ENCODE assay signal across 1 cellular context in genomic region chr20:37342231-37343177, GRCh38.
TF ChIP-seq lines count a peak whose summit lies in the region.

No MANE protein-coding gene starts in this region.

TF ChIP-seq in GM23338, 12 proteins besides CTCF, POLR2A, EP300 and RAD21 (continued from another document):
- TF ChIP-seq REST (IDR thresholded peaks at IDR 0.05; ENCODE audit: unreplicated experiment) (no peak), ETS1 (IDR thresholded peaks at IDR 0.05) (no peak), ZNF462 (CRISPR knock-in tag; IDR thresholded peaks at IDR 0.05) (no peak), NANOG (IDR thresholded peaks at IDR 0.05; ENCODE audit: borderline replicate concordance) (no peak)
